ENCODE assay signal across 9 cellular contexts in genomic region chr22:37457093-37457893, GRCh38. TPM values are rescaled to one million over a fixed set of nuclear protein-coding genes. Genes with fewer than 3 reads are reported as not detected.
DNase-seq lines count a peak whose midpoint lies in the region; ATAC-seq, FAIRE-seq and TF ChIP-seq lines count a peak whose summit lies in the region.
"Had no signal": no experiment of that assay in that cellular context is flagged by ENCODE, and none has a peak within 500 bp of the region (broad histone marks: within the 10 kb centered on the region; RNA-seq: fewer than 3 reads in every experiment).

No MANE protein-coding gene starts in this region.

- H3K27ac ChIP-seq in WERI-Rb-1: peak overlapping the region; percentile 15
- H3K27ac ChIP-seq in kidney (ENCODE audit: low read depth in 2 of 2, low read length in 2 of 2): no peak overlapping the region

- no peaks in the 10 kb centered on the region for H3K9me3 ChIP-seq in WERI-Rb-1 (ENCODE audit: severe bottlenecking)
- no peaks in the 10 kb centered on the region for H3K9me3 ChIP-seq in kidney (ENCODE audit: control insufficient read depth in 1 of 2, low read length in 2 of 2)

- H3K27me3 ChIP-seq in WERI-Rb-1 (ENCODE audit: insufficient read depth, low read depth, severe bottlenecking): no peaks in the 10 kb centered on the region

- no peak for ATAC-seq in GM18502 (IDR thresholded peaks at IDR 0.05; ENCODE audit: poor library complexity, unreplicated experiment)

- no peaks in the 10 kb centered on the region for H3K36me3 ChIP-seq in WERI-Rb-1
- H3K36me3 ChIP-seq in kidney (ENCODE audit: control insufficient read depth in 1 of 2, insufficient read depth in 2 of 2, low read length in 2 of 2): no peaks in the 10 kb centered on the region

- DNase-seq in NCI-H2081 (lab: John Stamatoyannopoulos, UW) (peak; percentile 34 to 40), NCI-H2081 treated with DMSO at 0.1 percent for 48 hours (lab: John Stamatoyannopoulos, UW) (no peak), NAMALWA (ENCODE audit: low spot score) (peak; percentile 79), WERI-Rb-1 (peak; percentile 85), T47D (ENCODE audit: low read depth in 1 of 2, low spot score in 1 of 2) (peak; percentile 48 to 74), kidney (peak; percentile 88)
- DNase-seq in stimulated activated CD4-positive, alpha-beta T cell treated with anti-CD3 and anti-CD28 coated beads, Interleukin-2, amount 100 ng/mL, for 48 hours: peak; percentile 91 to 92

- H3K4me1 ChIP-seq in kidney (ENCODE audit: control insufficient read depth in 1 of 2, insufficient read depth in 1 of 2, low read depth in 1 of 2, low read length in 2 of 2): no peaks in the 10 kb centered on the region

- FAIRE-seq in kidney (lab: Jason Lieb, UNC): no peak
- FAIRE-seq: G401.6 had no signal

- intact Hi-C loops in kidney (cut with DNase I): no loop called here

- in situ Hi-C loops in T47D (cut with HindIII; ENCODE audit: low pct_unique_long_range_greater_than_20kb, low sequenced_read_pairs): no loop called here

- H3K4me3 ChIP-seq in WERI-Rb-1 (ENCODE audit: low read depth, low read length): no peak overlapping the region
- no peak overlapping the region for H3K4me3 ChIP-seq in kidney (ENCODE audit: low read length in 2 of 2)

- H3K9ac ChIP-seq in kidney (ENCODE audit: low read length in 2 of 2): no peak overlapping the region

- TF ChIP-seq CTCF in WERI-Rb-1 (IDR thresholded peaks at IDR 0.05; ENCODE audit: low read depth, low read length): peak; percentile 96
- peak; percentile 88 for TF ChIP-seq CTCF in kidney (IDR thresholded peaks at IDR 0.05; ENCODE audit: borderline replicate concordance, extremely low read depth, insufficient read depth)

RNA-seq across cellular contexts. Expression of gene MFNG, which starts 28.9 kb away (rescaled TPM):
- 31.1 TPM for total RNA-seq in kidney
- polyA plus RNA-seq in kidney (ENCODE audit: insufficient read depth, low read depth, low replicate concordance): 9.1 TPM

RNA-seq across cellular contexts. Expression of gene ELFN2, which starts 30.0 kb away (rescaled TPM):
- 4.6 TPM for total RNA-seq in kidney
- 0.19 TPM for polyA plus RNA-seq in kidney (ENCODE audit: insufficient read depth, low read depth, low replicate concordance)
